Comparison of ENCODE assay signal across 6 cellular contexts in genomic region chr1:156805766-156806511, GRCh38. TPM values are rescaled to one million over a fixed set of nuclear protein-coding genes. Genes with fewer than 3 reads are reported as not detected.
DNase-seq lines count a peak whose midpoint lies in the region; ATAC-seq and TF ChIP-seq lines count a peak whose summit lies in the region.

No MANE protein-coding gene starts in this region.

- no peaks in the 10 kb centered on the region for H3K4me1 ChIP-seq in mammary epithelial cell (ENCODE audit: insufficient read depth, low read length)
- H3K4me1 ChIP-seq in rectal smooth muscle tissue (ENCODE audit: control insufficient read depth, insufficient read depth, low read length): peaks cover 9% of the 10 kb centered on the region

- H3K4me3 Mint-ChIP-seq in stimulated activated naive B cell treated with anti-CD40 and anti-IgM and Interleukin-4, amounts not matched to agents 10 μg/mL and 1 μg/mL and 100 μg/mL, for 72 hours: no peak overlapping the region

- H3K27ac Mint-ChIP-seq in stimulated activated naive B cell treated with anti-CD40 and anti-IgM and Interleukin-4, amounts not matched to agents 10 μg/mL and 1 μg/mL and 100 μg/mL, for 72 hours: no peak overlapping the region

- TF ChIP-seq CTCF in LNCaP clone FGC (IDR thresholded peaks at IDR 0.05; ENCODE audit: control insufficient read depth, extremely low read depth, insufficient read depth) (no peak), mammary epithelial cell (conservative IDR thresholded peaks at IDR 0.05 in 1 of 2, IDR thresholded peaks at IDR 0.05 in 1 of 2; ENCODE audit: extremely low read depth in 1 of 2, insufficient read depth in 1 of 2, low read depth in 1 of 2, low read length in 2 of 2) (no peak)

- H3K4me3 ChIP-seq in LNCaP clone FGC (ENCODE audit: low read depth, low read length): no peak overlapping the region
- no peak overlapping the region for H3K4me3 ChIP-seq in mammary epithelial cell (replicated peaks in 1 of 3; ENCODE audit: insufficient read depth in 1 of 3, low read depth in 2 of 3, low read length in 3 of 3)
- H3K4me3 ChIP-seq in rectal smooth muscle tissue (ENCODE audit: low read length): no peak overlapping the region

- no peaks in the 10 kb centered on the region for H3K79me2 ChIP-seq in mammary epithelial cell (ENCODE audit: insufficient read depth, low read length)

- H3K9ac ChIP-seq in mammary epithelial cell (ENCODE audit: insufficient read depth, low read length) (no peak overlapping the region), rectal smooth muscle tissue (ENCODE audit: low read length) (no peak overlapping the region)

- peaks cover 0 to 5% of the 10 kb centered on the region in 2 donors for H3K27me3 Mint-ChIP-seq in stimulated activated naive B cell treated with anti-CD40 and anti-IgM and Interleukin-4, amounts not matched to agents 10 μg/mL and 1 μg/mL and 100 μg/mL, for 72 hours

- H2AFZ ChIP-seq in mammary epithelial cell (ENCODE audit: low read depth, low read length): no peak overlapping the region

- no peaks in the 10 kb centered on the region for H3K9me3 ChIP-seq in mammary epithelial cell (replicated peaks; ENCODE audit: insufficient read depth, low read length)

- 95% methylated on average over 3 of the region's 3 CpGs for WGBS in mammary epithelial cell (ENCODE audit: low coverage, missing lambda C conversion rate)

- in situ Hi-C loops in mammary epithelial cell (cut with MboI; ENCODE audit: low sequenced_read_pairs in 2 of 2): no loop called here

- H3K36me3 ChIP-seq in mammary epithelial cell (ENCODE audit: insufficient read depth, low read length): no peaks in the 10 kb centered on the region
- H3K36me3 ChIP-seq in rectal smooth muscle tissue (ENCODE audit: control insufficient read depth, insufficient read depth, low read length): peaks cover under 1% of the 10 kb centered on the region

- H3K4me1 Mint-ChIP-seq in stimulated activated naive B cell treated with anti-CD40 and anti-IgM and Interleukin-4, amounts not matched to agents 10 μg/mL and 1 μg/mL and 100 μg/mL, for 72 hours: peaks cover 24 to 26% of the 10 kb centered on the region in 2 donors

- no peak overlapping the region for H3K4me2 ChIP-seq in mammary epithelial cell (ENCODE audit: insufficient read depth, low read depth, low read length)

- H3K36me3 Mint-ChIP-seq in stimulated activated naive B cell treated with anti-CD40 and anti-IgM and Interleukin-4, amounts not matched to agents 10 μg/mL and 1 μg/mL and 100 μg/mL, for 72 hours: peaks cover 24 to 61% of the 10 kb centered on the region in 2 donors

- H3K27me3 ChIP-seq in mammary epithelial cell (ENCODE audit: insufficient read depth, low read length) (no peaks in the 10 kb centered on the region), rectal smooth muscle tissue (ENCODE audit: control insufficient read depth, insufficient read depth, low read length) (no peaks in the 10 kb centered on the region)

- BruUV-seq in mammary epithelial cell (replicated peaks; lab: Mats Ljungman, UMichigan): no TSS peak

- dilution Hi-C loops in mammary epithelial cell (cut with HindIII; ENCODE audit: low sequenced_read_pairs): no loop called here

- no peaks in the 10 kb centered on the region for H4K20me1 ChIP-seq in mammary epithelial cell (ENCODE audit: insufficient read depth, low read length)

- CTCF ChIA-PET in mammary epithelial cell (lab: Charles Lee; ENCODE audit: low non-redundant PET): no interaction called here

- H3K9me3 Mint-ChIP-seq in stimulated activated naive B cell treated with anti-CD40 and anti-IgM and Interleukin-4, amounts not matched to agents 10 μg/mL and 1 μg/mL and 100 μg/mL, for 72 hours: no peaks in the 10 kb centered on the region

- H3K27ac ChIP-seq in mammary epithelial cell (ENCODE audit: insufficient read depth, low read depth, low read length) (no peak overlapping the region), rectal smooth muscle tissue (ENCODE audit: low read depth, low read length) (peak overlapping the region; percentile 24)

- ATAC-seq in HG03439 (IDR thresholded peaks at IDR 0.05; ENCODE audit: unreplicated experiment): no peak
- no peak for ATAC-seq in stimulated activated naive B cell treated with anti-CD40 and anti-IgM and Interleukin-4, amounts not matched to agents 10 μg/mL and 1 μg/mL and 100 μg/mL, for 72 hours (replicated peaks)
- ATAC-seq in GM21825 (IDR thresholded peaks at IDR 0.05; ENCODE audit: unreplicated experiment): no peak

- intact Hi-C loops in mammary epithelial cell (cut with micrococcal nuclease): no loop called here

- peak; percentile 66 for DNase-seq in LNCaP clone FGC (ENCODE audit: low read depth)
- DNase-seq in mammary epithelial cell: peak; percentile 27
- no peak for DNase-seq in stimulated activated naive B cell treated with anti-CD40 and anti-IgM and Interleukin-4, amounts not matched to agents 10 μg/mL and 1 μg/mL and 100 μg/mL, for 72 hours

RNA-seq across cellular contexts. Expression of gene SH2D2A, which starts 10.7 kb away (rescaled TPM):
- 1 to 10 TPM in 1 of 2 donors, not detected in 1; 3.6 TPM for total RNA-seq in mammary epithelial cell
- 1.8 TPM for polyA plus RNA-seq in mammary epithelial cell
- polyA minus RNA-seq in mammary epithelial cell: 2.4 TPM

RNA-seq across cellular contexts. Expression of gene PRCC, which starts 38.6 kb away (rescaled TPM):
- 10 to 100 TPM; 22.2 to 69.7 TPM for total RNA-seq in mammary epithelial cell
- 102 TPM for polyA plus RNA-seq in mammary epithelial cell
- polyA minus RNA-seq in mammary epithelial cell: 169 TPM

RNA-seq across cellular contexts. Expression of gene INSRR, which starts 53.0 kb away (rescaled TPM):
- total RNA-seq in mammary epithelial cell: not detected
- polyA plus RNA-seq in mammary epithelial cell: not detected
- polyA minus RNA-seq in mammary epithelial cell: not detected

RNA-seq across cellular contexts. Expression of gene HDGF, which starts 54.5 kb away (rescaled TPM):
- 100 to 1,000 TPM; 122 to 332 TPM for total RNA-seq in mammary epithelial cell
- polyA plus RNA-seq in mammary epithelial cell: 159 TPM
- polyA minus RNA-seq in mammary epithelial cell: 309 TPM

RNA-seq across cellular contexts. Expression of gene NTRK1, which starts 54.7 kb away (rescaled TPM):
- not detected for total RNA-seq in mammary epithelial cell
- polyA plus RNA-seq in mammary epithelial cell: not detected
- polyA minus RNA-seq in mammary epithelial cell: 2.9 TPM
